1 cellular context compared by ENCODE assay signal in genomic region chr6:15248451-15249370, GRCh38.
TF ChIP-seq lines count a peak whose summit lies in the region.

No MANE protein-coding gene starts in this region.

TF ChIP-seq in K562, 482 proteins besides CTCF, POLR2A, EP300 and RAD21 (continued from another document and continues in another):
- TF ChIP-seq JUN (IDR thresholded peaks at IDR 0.05; ENCODE audit: borderline replicate concordance, low read depth, low read length): peak; percentile 73
- TF ChIP-seq JUN (CRISPR knock-in tag; IDR thresholded peaks at IDR 0.05; ENCODE audit: borderline replicate concordance): 0 out of 2 replicates have a peak, but pooled peaks have one; percentile 32
- no peak for TF ChIP-seq CREBBP (IDR thresholded peaks at IDR 0.05; ENCODE audit: low read depth, low read length)
- peak; percentile 86 for TF ChIP-seq ZNF395 (CRISPR knock-in tag; IDR thresholded peaks at IDR 0.05)
- peak; percentile 100 for TF ChIP-seq VEZF1 (CRISPR knock-in tag; IDR thresholded peaks at IDR 0.05)
- peak; percentile 58 to 70; a peak in 2 of 4 replicates for TF ChIP-seq TEAD1 (CRISPR knock-in tag; IDR thresholded peaks at IDR 0.05)
- TF ChIP-seq U2AF2 (optimal IDR thresholded peaks at IDR 0.05; ENCODE audit: low read depth, low read length): no peak
- TF ChIP-seq RNF2 (IDR thresholded peaks at IDR 0.05): 0 out of 2 replicates have a peak, but pooled peaks have one; percentile 40
- TF ChIP-seq RBBP5 (IDR thresholded peaks at IDR 0.05; ENCODE audit: borderline replicate concordance, insufficient read depth, low read length, poor library complexity, severe bottlenecking): peak; percentile 32
- peak; percentile 66; the same call in 1 of the 2 replicates for TF ChIP-seq FOXJ2 (tag; IDR thresholded peaks at IDR 0.05)
- TF ChIP-seq FOSL1 (tag; conservative IDR thresholded peaks at IDR 0.05): peak; percentile 70
- peak; percentile 81; the same call in 1 of the 2 replicates for TF ChIP-seq ZC3H11A (IDR thresholded peaks at IDR 0.05; ENCODE audit: low read depth, low read length)
- TF ChIP-seq PHB (CRISPR knock-in tag; IDR thresholded peaks at IDR 0.05): no peak
- 0 out of 2 replicates have a peak, but pooled peaks have one; percentile 35 for TF ChIP-seq ZFPM2 (CRISPR knock-in tag; IDR thresholded peaks at IDR 0.05)
- peak; percentile 74 to 76 for TF ChIP-seq NRF1 (conservative IDR thresholded peaks at IDR 0.05 in 1 of 2, IDR thresholded peaks at IDR 0.05 in 1 of 2)
- TF ChIP-seq TEAD4 (IDR thresholded peaks at IDR 0.05; ENCODE audit: low read length): peak; percentile 47
- TF ChIP-seq TEAD4 (CRISPR knock-in tag; IDR thresholded peaks at IDR 0.05; ENCODE audit: borderline replicate concordance): no peak
- peak; percentile 21; the same call in 1 of the 2 replicates for TF ChIP-seq CHD2 (IDR thresholded peaks at IDR 0.05; ENCODE audit: low read depth, low read length)
- TF ChIP-seq POLR2B (IDR thresholded peaks at IDR 0.05; ENCODE audit: low read depth, partially characterized antibody): peak; percentile 13
- peak; percentile 98 for TF ChIP-seq ZNF263 (CRISPR knock-in tag; IDR thresholded peaks at IDR 0.05; ENCODE audit: borderline replicate concordance)
- TF ChIP-seq POU5F1 (IDR thresholded peaks at IDR 0.05; ENCODE audit: borderline replicate concordance, low read depth, low read length, partially characterized antibody): no peak
- TF ChIP-seq RBFOX2 (IDR thresholded peaks at IDR 0.05; ENCODE audit: low read depth, low read length): peak; percentile 59; the same call in 1 of the 2 replicates
- TF ChIP-seq CREM (IDR thresholded peaks at IDR 0.05; ENCODE audit: low read depth): peak; percentile 98
- peak; percentile 66 for TF ChIP-seq ETV1 (tag; conservative IDR thresholded peaks at IDR 0.05; ENCODE audit: low read depth)
- peak; percentile 82 for TF ChIP-seq CCNT2 (IDR thresholded peaks at IDR 0.05; ENCODE audit: borderline replicate concordance, extremely low read depth, insufficient read length, low read depth, low read length)
- peak; percentile 29; the same call in 1 of the 2 replicates for TF ChIP-seq TARDBP (IDR thresholded peaks at IDR 0.05)
- no peak for TF ChIP-seq CBX3 (IDR thresholded peaks at IDR 0.05; ENCODE audit: borderline replicate concordance in 1 of 2, low read length in 2 of 2)
- peak; percentile 65 for TF ChIP-seq GABPB1 (CRISPR knock-in tag; IDR thresholded peaks at IDR 0.05)
- TF ChIP-seq ZEB2 (IDR thresholded peaks at IDR 0.05): peak; percentile 81
- peak; percentile 94 for TF ChIP-seq CXXC5 (CRISPR knock-in tag; IDR thresholded peaks at IDR 0.05)
- peak; percentile 73 for TF ChIP-seq POLR2G (IDR thresholded peaks at IDR 0.05; ENCODE audit: low read depth, low read length)
- 0 out of 2 replicates have a peak, but pooled peaks have one; percentile 51 for TF ChIP-seq ZNF175 (CRISPR knock-in tag; IDR thresholded peaks at IDR 0.05; ENCODE audit: low read depth)
- TF ChIP-seq L3MBTL2 (IDR thresholded peaks at IDR 0.05): peak; percentile 52
- peak; percentile 91 for TF ChIP-seq CTBP1 (IDR thresholded peaks at IDR 0.05; ENCODE audit: borderline replicate concordance)
- peak; percentile 58 for TF ChIP-seq RUNX1 (IDR thresholded peaks at IDR 0.05; ENCODE audit: low read depth)
- 0 out of 2 replicates have a peak, but pooled peaks have one; percentile 12 for TF ChIP-seq ZNF766 (CRISPR knock-in tag; conservative IDR thresholded peaks at IDR 0.05)
- TF ChIP-seq RBM39 (optimal IDR thresholded peaks at IDR 0.05; ENCODE audit: low read depth, low read length): peak; percentile 54
- peak; percentile 57 for TF ChIP-seq TAF1 (IDR thresholded peaks at IDR 0.05; ENCODE audit: control insufficient read depth, extremely low read depth, insufficient read depth, low read length, severe bottlenecking)
- TF ChIP-seq SMARCE1 (IDR thresholded peaks at IDR 0.05): 0 out of 2 replicates have a peak, but pooled peaks have one; percentile 39
- no peak for TF ChIP-seq MAFG (tag; conservative IDR thresholded peaks at IDR 0.05)
- TF ChIP-seq ZNF224 (CRISPR knock-in tag; IDR thresholded peaks at IDR 0.05): no peak
- TF ChIP-seq JUND (IDR thresholded peaks at IDR 0.05; ENCODE audit: borderline replicate concordance, low read depth, low read length): peak; percentile 81
- peak; percentile 12; the same call in 1 of the 3 replicates for TF ChIP-seq JUND (tag; IDR thresholded peaks at IDR 0.05; ENCODE audit: borderline replicate concordance, low read depth, low read length)
- TF ChIP-seq ZFX (CRISPR knock-in tag; IDR thresholded peaks at IDR 0.05): peak; percentile 68
- 0 out of 2 replicates have a peak, but pooled peaks have one; percentile 31 for TF ChIP-seq RFX5 (IDR thresholded peaks at IDR 0.05; ENCODE audit: low read depth, low read length)
- 0 out of 2 replicates have a peak, but pooled peaks have one; percentile 44 for TF ChIP-seq KLF1 (tag; IDR thresholded peaks at IDR 0.05)
- no peak for TF ChIP-seq HDAC3 (IDR thresholded peaks at IDR 0.05; ENCODE audit: borderline replicate concordance, partially characterized antibody)
- peak; percentile 56; the same call in 1 of the 2 replicates for TF ChIP-seq POLR2AphosphoS5 (IDR thresholded peaks at IDR 0.05; ENCODE audit: control insufficient read depth, insufficient read depth, low read depth, low read length)
- TF ChIP-seq SAP30 (IDR thresholded peaks at IDR 0.05; ENCODE audit: borderline replicate concordance, insufficient read depth, low read depth, low read length, poor library complexity, severe bottlenecking): peak; percentile 43
- peak; percentile 88 for TF ChIP-seq ZBTB7A (IDR thresholded peaks at IDR 0.05; ENCODE audit: borderline replicate concordance, control insufficient read depth, low read depth, low read length)
- TF ChIP-seq NKRF (IDR thresholded peaks at IDR 0.05; ENCODE audit: borderline replicate concordance): peak; percentile 58; the same call in 1 of the 2 replicates
- 0 out of 4 replicates have a peak, but pooled peaks of 1 of the 2 experiments have one; percentile 43 for TF ChIP-seq ETV6 (IDR thresholded peaks at IDR 0.05; ENCODE audit: borderline replicate concordance in 1 of 2, low read depth in 2 of 2, low read length in 1 of 2)
- TF ChIP-seq ETV6 (CRISPR knock-in tag; IDR thresholded peaks at IDR 0.05; ENCODE audit: borderline replicate concordance): no peak
- peak in 1 of 3 experiments; percentile 72; a peak in 2 of 6 replicates for TF ChIP-seq ZBTB11 (CRISPR knock-in tag; IDR thresholded peaks at IDR 0.05)
- TF ChIP-seq CUX1 (CRISPR knock-in tag; IDR thresholded peaks at IDR 0.05): no peak
- TF ChIP-seq DPF2 (IDR thresholded peaks at IDR 0.05): peak; percentile 60
- TF ChIP-seq MNT (conservative IDR thresholded peaks at IDR 0.05): peak; percentile 34 to 51
